In the genomic region with DNA sequence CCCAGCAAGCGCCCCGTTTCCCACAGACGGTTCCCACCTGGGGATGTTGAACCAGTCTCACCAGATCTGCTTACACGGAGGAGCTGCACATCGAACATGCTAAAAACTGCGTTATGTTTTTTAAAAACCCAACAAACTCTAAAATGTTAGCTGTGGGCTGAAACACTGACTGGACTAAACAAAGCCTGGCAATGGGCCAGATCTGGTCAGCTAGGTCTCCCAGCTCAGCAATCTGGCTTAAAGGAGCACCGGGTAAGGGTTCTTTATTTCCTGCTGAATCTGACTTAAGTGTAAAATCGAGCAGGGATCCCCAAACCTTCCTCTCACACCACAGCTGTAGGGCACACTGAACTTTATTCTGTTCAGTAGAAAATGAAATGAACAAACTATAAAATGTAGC, we compare ENCODE assay signal across 2 cellular contexts.
TF ChIP-seq lines count a peak whose summit lies in the region.

No MANE protein-coding gene starts in this region.

TF ChIP-seq in IMR-90, 13 proteins besides CTCF, POLR2A, EP300 and RAD21:
- TF ChIP-seq RFX5 (IDR thresholded peaks at IDR 0.05; ENCODE audit: low read depth, low read length) = no peak
- no peak for TF ChIP-seq CHD1 (IDR thresholded peaks at IDR 0.05; ENCODE audit: low read depth, low read length)
- TF ChIP-seq RCOR1 (IDR thresholded peaks at IDR 0.05; ENCODE audit: insufficient replicate concordance, low read length) = no peak
- TF ChIP-seq FOS (IDR thresholded peaks at IDR 0.05; ENCODE audit: low read depth, low read length) = no peak
- no peak for TF ChIP-seq MAFK (IDR thresholded peaks at IDR 0.05; ENCODE audit: low read depth, low read length)
- TF ChIP-seq SMC3 (IDR thresholded peaks at IDR 0.05; ENCODE audit: low read depth, low read length) = no peak
- TF ChIP-seq NFE2L2 (IDR thresholded peaks at IDR 0.05; ENCODE audit: low read depth, low read length) = no peak
- no peak for TF ChIP-seq CEBPB (IDR thresholded peaks at IDR 0.05; ENCODE audit: low read depth, low read length)
- TF ChIP-seq, protein P1, sequence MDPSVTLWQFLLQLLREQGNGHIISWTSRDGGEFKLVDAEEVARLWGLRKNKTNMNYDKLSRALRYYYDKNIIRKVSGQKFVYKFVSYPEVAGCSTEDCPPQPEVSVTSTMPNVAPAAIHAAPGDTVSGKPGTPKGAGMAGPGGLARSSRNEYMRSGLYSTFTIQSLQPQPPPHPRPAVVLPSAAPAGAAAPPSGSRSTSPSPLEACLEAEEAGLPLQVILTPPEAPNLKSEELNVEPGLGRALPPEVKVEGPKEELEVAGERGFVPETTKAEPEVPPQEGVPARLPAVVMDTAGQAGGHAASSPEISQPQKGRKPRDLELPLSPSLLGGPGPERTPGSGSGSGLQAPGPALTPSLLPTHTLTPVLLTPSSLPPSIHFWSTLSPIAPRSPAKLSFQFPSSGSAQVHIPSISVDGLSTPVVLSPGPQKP (IDR thresholded peaks at IDR 0.05; ENCODE audit: borderline replicate concordance, low read depth, low read length) = no peak
- TF ChIP-seq MXI1 (IDR thresholded peaks at IDR 0.05; ENCODE audit: borderline replicate concordance, low read depth, low read length) = no peak
- TF ChIP-seq, protein P2, sequence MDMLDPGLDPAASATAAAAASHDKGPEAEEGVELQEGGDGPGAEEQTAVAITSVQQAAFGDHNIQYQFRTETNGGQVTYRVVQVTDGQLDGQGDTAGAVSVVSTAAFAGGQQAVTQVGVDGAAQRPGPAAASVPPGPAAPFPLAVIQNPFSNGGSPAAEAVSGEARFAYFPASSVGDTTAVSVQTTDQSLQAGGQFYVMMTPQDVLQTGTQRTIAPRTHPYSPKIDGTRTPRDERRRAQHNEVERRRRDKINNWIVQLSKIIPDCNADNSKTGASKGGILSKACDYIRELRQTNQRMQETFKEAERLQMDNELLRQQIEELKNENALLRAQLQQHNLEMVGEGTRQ (IDR thresholded peaks at IDR 0.05; ENCODE audit: low read depth, low read length) = no peak
- TF ChIP-seq BHLHE40 (IDR thresholded peaks at IDR 0.05; ENCODE audit: low read depth, low read length) = no peak
- no peak for TF ChIP-seq MAZ (IDR thresholded peaks at IDR 0.05; ENCODE audit: borderline replicate concordance, low read depth, low read length)

TF ChIP-seq in K562, 482 proteins besides CTCF, POLR2A, EP300 and RAD21:
- TF ChIP-seq, protein P3, sequence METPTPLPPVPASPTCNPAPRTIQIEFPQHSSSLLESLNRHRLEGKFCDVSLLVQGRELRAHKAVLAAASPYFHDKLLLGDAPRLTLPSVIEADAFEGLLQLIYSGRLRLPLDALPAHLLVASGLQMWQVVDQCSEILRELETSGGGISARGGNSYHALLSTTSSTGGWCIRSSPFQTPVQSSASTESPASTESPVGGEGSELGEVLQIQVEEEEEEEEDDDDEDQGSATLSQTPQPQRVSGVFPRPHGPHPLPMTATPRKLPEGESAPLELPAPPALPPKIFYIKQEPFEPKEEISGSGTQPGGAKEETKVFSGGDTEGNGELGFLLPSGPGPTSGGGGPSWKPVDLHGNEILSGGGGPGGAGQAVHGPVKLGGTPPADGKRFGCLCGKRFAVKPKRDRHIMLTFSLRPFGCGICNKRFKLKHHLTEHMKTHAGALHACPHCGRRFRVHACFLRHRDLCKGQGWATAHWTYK (CRISPR knock-in tag; IDR thresholded peaks at IDR 0.05) = no peak
- TF ChIP-seq NFIC (IDR thresholded peaks at IDR 0.05) (peak; percentile 92), NFIX (CRISPR knock-in tag; IDR thresholded peaks at IDR 0.05; ENCODE audit: low read depth) (peak; percentile 63)
TF ChIP-seq in K562: peak in this region for 2.
